In genomic region chr14:89176090-89176757, GRCh38 we compare ENCODE assay signal across 27 cellular contexts.
DNase-seq lines count a peak whose midpoint lies in the region; ATAC-seq and TF ChIP-seq lines count a peak whose summit lies in the region.
"Had no signal": no experiment of that assay in that cellular context is flagged by ENCODE, and none has a peak within 500 bp of the region (broad histone marks: within the 10 kb centered on the region; RNA-seq: fewer than 3 reads in every experiment).

No MANE protein-coding gene starts in this region.

- no peak for TF ChIP-seq CTCF in endodermal cell (conservative IDR thresholded peaks at IDR 0.05)

- 79 to 86% methylated on average over 2 to 6 of the region's 6 CpGs for WGBS in endodermal cell (ENCODE audit: insufficient coverage in 1 of 2, insufficient read length in 1 of 2), 2 experiments

- H3K4me1 Mint-ChIP-seq in endodermal cell: peaks cover 31% of the 10 kb centered on the region

- H3K27ac ChIP-seq in endodermal cell (ENCODE audit: low read depth, low read length): no peak overlapping the region
- H3K27ac ChIP-seq: coronary artery, esophagus muscularis mucosa, foreskin keratinocyte, heart right ventricle had no signal

- H3K36me3 ChIP-seq in endodermal cell (ENCODE audit: control insufficient read depth, insufficient read depth, low read length): peaks cover 7% of the 10 kb centered on the region

- H3K27me3 ChIP-seq in endodermal cell (ENCODE audit: control insufficient read depth, insufficient read depth, low read length, poor library complexity, severe bottlenecking): no peaks in the 10 kb centered on the region
- H3K27me3 ChIP-seq: esophagus muscularis mucosa, foreskin keratinocyte, heart right ventricle had no signal

- peaks cover 22% of the 10 kb centered on the region for H3K9me3 ChIP-seq in endodermal cell (ENCODE audit: control insufficient read depth, low read length)

- H3K36me3 Mint-ChIP-seq in endodermal cell (ENCODE audit: low read depth): peaks cover 34% of the 10 kb centered on the region

- no peak overlapping the region for H3K4me3 ChIP-seq in endodermal cell (ENCODE audit: low read length)
- H3K4me3 ChIP-seq: coronary artery, esophagus muscularis mucosa, heart right ventricle had no signal

- H3K9me3 Mint-ChIP-seq in endodermal cell: peaks cover 12% of the 10 kb centered on the region

- peaks cover 6% of the 10 kb centered on the region for H3K27me3 Mint-ChIP-seq in endodermal cell (ENCODE audit: insufficient read depth)
- H3K27me3 Mint-ChIP-seq: activated CD8-positive, alpha-beta T cell treated with anti-CD3 and anti-CD28 coated beads for 36 hours; naive thymus-derived CD8-positive, alpha-beta T cell; stimulated activated naive CD8-positive, alpha-beta T cell treated with anti-CD3 and anti-CD28 coated beads, Interleukin-15, amount 100 ng/mL, for 72 hours had no signal

- DNase-seq in NCI-H146 (lab: John Stamatoyannopoulos, UW) (peak; percentile 17), NCI-H146 treated with DMSO at 0.1 percent for 48 hours (lab: John Stamatoyannopoulos, UW; ENCODE audit: unreplicated experiment) (no peak), HT-29 (ENCODE audit: low spot score) (peak; percentile 2), endodermal cell (no peak), mucosa of gallbladder (ENCODE audit: low spot score) (peak; percentile 28), dedifferentiated amniotic fluid mesenchymal stem cell (ENCODE audit: extremely low spot score) (no peak)
- DNase-seq: activated CD4-positive, alpha-beta T cell treated with anti-CD3 and anti-CD28 coated beads for 1 hour; activated CD8-positive, alpha-beta T cell treated with anti-CD3 and anti-CD28 coated beads for 36 hours; CD8-positive, alpha-beta T cell; foreskin keratinocyte; GF-D8; heart right ventricle; naive thymus-derived CD8-positive, alpha-beta T cell; NCI-H187; NCI-H82; occipital lobe; SK-N-SH; stimulated activated naive CD8-positive, alpha-beta T cell treated with anti-CD3 and anti-CD28 coated beads, Interleukin-15, amount 100 ng/mL, for 72 hours; trophoblast cell had no signal

- peaks cover 11% of the 10 kb centered on the region for H3K4me1 ChIP-seq in endodermal cell (ENCODE audit: control insufficient read depth, insufficient read depth, low read length)
- H3K4me1 ChIP-seq: foreskin keratinocyte had no signal

- H3K9ac ChIP-seq in endodermal cell (ENCODE audit: extremely low read depth, low read length, poor library complexity, severe bottlenecking): no peak overlapping the region
- H3K9ac ChIP-seq: SK-N-SH had no signal

- ATAC-seq in GM19397 (IDR thresholded peaks at IDR 0.05; ENCODE audit: unreplicated experiment): no peak
- ATAC-seq in HG03135 (IDR thresholded peaks at IDR 0.05; ENCODE audit: unreplicated experiment): no peak
- ATAC-seq: activated CD8-positive, alpha-beta T cell treated with anti-CD3 and anti-CD28 coated beads for 36 hours; activated naive CD4-positive, alpha-beta T cell treated with anti-CD3 and anti-CD28 coated beads, Interleukin-2, amount 50 U/mL, for 72 hours; CD8-positive, alpha-beta T cell; foreskin keratinocyte; HCT116; naive thymus-derived CD8-positive, alpha-beta T cell; stimulated activated naive CD8-positive, alpha-beta T cell treated with anti-CD3 and anti-CD28 coated beads, Interleukin-15, amount 100 ng/mL, for 72 hours had no signal

- no peak overlapping the region for H3K4me3 Mint-ChIP-seq in endodermal cell
- H3K4me3 Mint-ChIP-seq: activated CD8-positive, alpha-beta T cell treated with anti-CD3 and anti-CD28 coated beads for 36 hours; CD8-positive, alpha-beta T cell; mesothelial cell of epicardium; naive thymus-derived CD8-positive, alpha-beta T cell; stimulated activated naive CD8-positive, alpha-beta T cell treated with anti-CD3 and anti-CD28 coated beads, Interleukin-15, amount 100 ng/mL, for 72 hours; T-helper 1 cell treated with Interleukin-12 subunit alpha and Interleukin-12 subunit beta and Interleukin-4 antibody, amounts not matched to agents 30 μg/mL and 1 μg/mL, for 36 hours had no signal

- peak overlapping the region; percentile 65 for H3K27ac Mint-ChIP-seq in endodermal cell
- H3K27ac Mint-ChIP-seq: activated CD8-positive, alpha-beta T cell treated with anti-CD3 and anti-CD28 coated beads for 36 hours; CD8-positive, alpha-beta T cell; mesothelial cell of epicardium; stimulated activated naive CD8-positive, alpha-beta T cell treated with anti-CD3 and anti-CD28 coated beads, Interleukin-15, amount 100 ng/mL, for 72 hours; T-helper 1 cell treated with Interleukin-12 subunit alpha and Interleukin-12 subunit beta and Interleukin-4 antibody, amounts not matched to agents 30 μg/mL and 1 μg/mL, for 36 hours had no signal

Comparison
In these comparisons a context has a peak if more than half of its experiments do, and no peak if none do; other contexts are left out.
1. DNase-seq: peak in NCI-H146 (single experiment), HT-29 (single experiment) and mucosa of gallbladder (single experiment); none in NCI-H146 treated with DMSO at 0.1 percent for 48 hours (single experiment), endodermal cell (single experiment) and dedifferentiated amniotic fluid mesenchymal stem cell (single experiment).